Comparison of ENCODE assay signal across 14 cellular contexts in the genomic region with DNA sequence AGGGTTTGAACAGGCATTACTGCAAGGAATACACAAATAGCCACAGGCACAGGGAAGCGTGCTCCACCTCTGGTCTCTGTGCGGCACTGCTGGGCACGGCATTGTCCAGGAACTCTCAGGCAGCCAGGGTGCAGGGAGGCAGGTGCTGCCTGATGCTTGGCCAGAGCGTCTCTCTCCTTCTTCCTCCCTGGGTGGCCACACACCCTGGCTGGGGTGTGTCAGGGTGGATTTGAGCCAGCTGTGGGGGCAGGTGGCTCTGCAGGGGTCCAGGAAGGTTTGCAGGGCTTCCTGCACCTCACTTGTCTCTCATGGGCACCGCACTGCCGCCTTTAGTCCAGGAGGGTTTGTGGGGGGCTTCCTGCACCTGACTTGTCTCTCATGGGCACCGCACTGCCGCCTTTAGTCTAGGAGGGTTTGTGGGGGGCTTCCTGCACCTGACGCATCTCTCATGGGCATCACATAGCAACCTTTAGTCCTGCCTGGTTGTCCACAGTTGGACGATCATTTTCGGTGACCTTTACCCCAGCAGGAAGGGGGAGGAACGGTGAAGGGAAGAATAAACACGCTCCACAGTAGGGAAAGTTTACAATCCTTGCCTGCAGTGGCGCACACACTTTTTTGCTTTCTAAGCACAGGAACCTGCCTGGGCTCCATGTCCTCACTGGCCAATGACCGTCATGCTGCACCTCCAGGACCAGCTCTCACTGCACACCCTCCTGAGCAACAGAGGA.
DNase-seq lines count a peak whose midpoint lies in the region; ATAC-seq and TF ChIP-seq lines count a peak whose summit lies in the region.
"Had no signal": no experiment of that assay in that cellular context is flagged by ENCODE, and none has a peak within 500 bp of the region (broad histone marks: within the 10 kb centered on the region; RNA-seq: fewer than 3 reads in every experiment).

No MANE protein-coding gene starts in this region.

- no peak overlapping the region for H3K9ac ChIP-seq in BLaER1 treated with 17β-estradiol and CSF1 and Interleukin-3, amounts not matched to agents 10 nM and 100 nM
- peak overlapping the region; percentile 3 to 6 for H3K9ac ChIP-seq in duodenal mucosa (ENCODE audit: low read depth in 1 of 2, low read length in 2 of 2)

- peaks cover 0 to 6% (median 0%) of the 10 kb centered on the region in 11 experiments; a peak in 2 of 22 replicates for H3K9me3 ChIP-seq in BLaER1 treated with 17β-estradiol and CSF1 and Interleukin-3, amounts not matched to agents 10 nM and 100 nM (replicated peaks in 1 of 11)
- no peaks in the 10 kb centered on the region for H3K9me3 ChIP-seq in duodenal mucosa (ENCODE audit: control insufficient read depth in 1 of 2, low read length in 2 of 2)
- H3K9me3 ChIP-seq in mucosa of descending colon, result no peaks in the 10 kb centered on the region

- H3K27ac ChIP-seq in BLaER1 treated with 17β-estradiol and CSF1 and Interleukin-3, amounts not matched to agents 10 nM and 100 nM, result no peak overlapping the region
- H3K27ac ChIP-seq in duodenal mucosa (ENCODE audit: low read depth, low read length), result no peak overlapping the region

- peaks cover 17 to 55% (median 48%) of the 10 kb centered on the region in 10 experiments for H3K4me1 ChIP-seq in BLaER1 treated with 17β-estradiol and CSF1 and Interleukin-3, amounts not matched to agents 10 nM and 100 nM
- H3K4me1 ChIP-seq in duodenal mucosa (ENCODE audit: control insufficient read depth in 1 of 2, insufficient read depth in 2 of 2, low read length in 2 of 2), result peaks cover 11 to 18% of the 10 kb centered on the region in 2 donors
- no peaks in the 10 kb centered on the region for H3K4me1 ChIP-seq in mucosa of descending colon (ENCODE audit: low read depth)

- peaks cover 0 to 7% (median 0%) of the 10 kb centered on the region in 11 experiments; a peak in 1 of 22 replicates for H4K20me1 ChIP-seq in BLaER1 treated with 17β-estradiol and CSF1 and Interleukin-3, amounts not matched to agents 10 nM and 100 nM

- TF ChIP-seq CTCF in mucosa of descending colon (IDR thresholded peaks at IDR 0.05), result no peak

- peaks cover 0 to 48% (median 10%) of the 10 kb centered on the region in 11 experiments; a peak in 13 of 22 replicates for H3K27me3 ChIP-seq in BLaER1 treated with 17β-estradiol and CSF1 and Interleukin-3, amounts not matched to agents 10 nM and 100 nM
- H3K27me3 ChIP-seq in duodenal mucosa (ENCODE audit: control insufficient read depth in 1 of 2, insufficient read depth in 2 of 2, low read length in 2 of 2), result no peaks in the 10 kb centered on the region

- intact Hi-C loops in mucosa of descending colon (cut with DNase I, micrococcal nuclease), result no loop called here

- ATAC-seq in mucosa of descending colon (peak; percentile 66), HG02852 (IDR thresholded peaks at IDR 0.05; ENCODE audit: unreplicated experiment) (no peak)

- no peaks in the 10 kb centered on the region for H3K36me3 ChIP-seq in BLaER1 treated with 17β-estradiol and CSF1 and Interleukin-3, amounts not matched to agents 10 nM and 100 nM
- H3K36me3 ChIP-seq in duodenal mucosa (ENCODE audit: control insufficient read depth in 1 of 2, insufficient read depth in 2 of 2, low read length in 2 of 2), result no peaks in the 10 kb centered on the region
- H3K36me3 ChIP-seq in mucosa of descending colon (ENCODE audit: low read depth), result no peaks in the 10 kb centered on the region

- peak overlapping the region in 8 of 11 experiments; percentile 23 to 97 (median 48); a peak in 15 of 22 replicates for H3K4me2 ChIP-seq in BLaER1 treated with 17β-estradiol and CSF1 and Interleukin-3, amounts not matched to agents 10 nM and 100 nM

- DNase-seq in HuH-7.5 (ENCODE audit: low spot score), result peak; percentile 29
- DNase-seq in mucosa of descending colon, result no peak
- no peak for DNase-seq in dedifferentiated amniotic fluid mesenchymal stem cell (ENCODE audit: extremely low spot score)
- DNase-seq in NCI-H1694 treated with DMSO at 0.1 percent for 48 hours (lab: John Stamatoyannopoulos, UW), result no peak
- DNase-seq: CD4-positive, alpha-beta T cell; GF-D8; H9; KBM-7; NCI-H1048; NCI-H1694; NCI-H446 treated with DMSO at 0.1 percent for 48 hours had no signal

- no peak overlapping the region for H3K4me3 ChIP-seq in BLaER1 treated with 17β-estradiol and CSF1 and Interleukin-3, amounts not matched to agents 10 nM and 100 nM
- H3K4me3 ChIP-seq in duodenal mucosa (ENCODE audit: low read depth in 1 of 2, low read length in 2 of 2) (peak overlapping the region; percentile 33 to 49), mucosa of descending colon (no peak overlapping the region)

Comparison
In these comparisons a context has a peak if more than half of its experiments do, and no peak if none do; other contexts are left out.
1. H3K4me3 ChIP-seq: peak in duodenal mucosa (2 of 2); none in BLaER1 treated with 17β-estradiol and CSF1 and Interleukin-3, amounts not matched to agents 10 nM and 100 nM (0 of 10) and mucosa of descending colon (single experiment).
2. H3K9ac ChIP-seq: peak in duodenal mucosa (2 of 2); none in BLaER1 treated with 17β-estradiol and CSF1 and Interleukin-3, amounts not matched to agents 10 nM and 100 nM (0 of 11).